8 cellular contexts compared by ENCODE assay signal in the genomic region with DNA sequence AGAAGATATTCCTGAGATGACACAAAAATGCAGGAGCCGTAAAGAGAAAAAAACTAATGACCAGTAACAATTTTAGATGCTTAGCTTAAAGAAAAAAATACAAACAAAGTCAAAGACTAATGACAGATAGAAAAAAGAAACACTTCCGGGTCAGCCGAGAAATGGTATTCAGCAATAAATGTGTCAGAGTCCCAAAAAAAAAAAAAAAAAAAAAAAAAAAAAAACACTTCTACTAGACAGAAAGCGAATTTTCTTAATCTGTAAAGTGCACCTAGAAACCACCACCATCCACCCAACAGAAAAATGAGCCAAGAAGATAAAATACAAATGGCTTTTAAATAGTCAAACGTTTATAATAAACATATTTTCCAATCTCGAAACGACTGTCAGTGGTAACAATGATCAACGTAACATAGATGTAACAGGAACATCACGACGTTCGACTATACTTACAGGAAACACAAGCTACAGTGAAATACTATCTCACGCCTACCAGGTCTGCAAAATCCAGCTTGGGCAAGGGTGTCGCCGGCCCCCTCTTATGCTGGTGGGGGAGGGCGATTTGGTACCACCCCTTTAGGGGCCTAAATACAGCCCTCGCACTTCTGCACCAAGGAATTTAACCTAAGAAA. TPM values are rescaled to one million over a fixed set of nuclear protein-coding genes. Genes with fewer than 3 reads are reported as not detected.
A peak's percentile ranks its signal among the peaks of the same experiment; 100 is the strongest.
DNase-seq lines count a peak whose midpoint lies in the region; ATAC-seq lines count a peak whose summit lies in the region.

No MANE protein-coding gene starts in this region.

- H3K27me3 ChIP-seq in HUES6 (ENCODE audit: control insufficient read depth, insufficient read depth, low read length) (no peaks in the 10 kb centered on the region), subcutaneous abdominal adipose tissue (ENCODE audit: control insufficient read depth in 5 of 5, insufficient read depth in 4 of 5, low read length in 5 of 5) (no peaks in the 10 kb centered on the region)

- H3K36me3 ChIP-seq in HUES6 (ENCODE audit: control insufficient read depth, insufficient read depth, low read length) (peaks cover 3% of the 10 kb centered on the region), subcutaneous abdominal adipose tissue (ENCODE audit: control insufficient read depth in 5 of 5, insufficient read depth in 5 of 5, low read length in 5 of 5) (peaks cover 0 to 18% (median 5%) of the 10 kb centered on the region in 5 donors)

- intact Hi-C loops in sciatic nerve (cut with DNase I): no loop called here

- DNase-seq in AML-193 (lab: John Stamatoyannopoulos, UW) (peak; percentile 31 to 43), ureter (ENCODE audit: low spot score) (no peak), sciatic nerve (ENCODE audit: low spot score) (no peak)
- DNase-seq in activated naive CD4-positive, alpha-beta T cell treated with anti-CD3 and anti-CD28 coated beads, Interleukin-2, amount 50 U/mL, for 72 hours (ENCODE audit: low spot score in 2 of 2): no peak
- DNase-seq in activated CD4-positive, alpha-beta T cell treated with anti-CD3 and anti-CD28 coated beads for 4 hours: no peak

- H3K9ac ChIP-seq in HUES6 (ENCODE audit: low read length): no peak overlapping the region
- peak overlapping the region in 3 of 5 donors; percentile 88 to 94 (median 93) for H3K9ac ChIP-seq in subcutaneous abdominal adipose tissue (ENCODE audit: low read length in 5 of 5)

- 0 out of 2 replicates have a peak, but pooled peaks cover 2% of the 10 kb centered on the region for H3K4me1 ChIP-seq in HUES6 (ENCODE audit: control insufficient read depth, insufficient read depth, low read length)
- H3K4me1 ChIP-seq in subcutaneous abdominal adipose tissue (ENCODE audit: control insufficient read depth in 5 of 5, insufficient read depth in 5 of 5, low read length in 5 of 5): peaks cover 7 to 45% (median 42%) of the 10 kb centered on the region in 5 donors

- H3K36me3 Mint-ChIP-seq in activated naive CD4-positive, alpha-beta T cell treated with anti-CD3 and anti-CD28 coated beads, Interleukin-2, amount 50 U/mL, for 72 hours: peaks cover 19 to 20% of the 10 kb centered on the region in 2 donors

- H3K9me3 Mint-ChIP-seq in activated naive CD4-positive, alpha-beta T cell treated with anti-CD3 and anti-CD28 coated beads, Interleukin-2, amount 50 U/mL, for 72 hours: no peaks in the 10 kb centered on the region

- H3K4me3 ChIP-seq in HUES6 (ENCODE audit: low read depth, low read length) (peak overlapping the region; percentile 91), iPS-18c (ENCODE audit: insufficient read depth, low read depth, low read length) (peak overlapping the region; percentile 98), subcutaneous abdominal adipose tissue (ENCODE audit: low read depth in 1 of 5, low read length in 5 of 5) (peak overlapping the region; percentile 77 to 96 (median 90))

- H3K9me3 ChIP-seq in HUES6 (ENCODE audit: control insufficient read depth, insufficient read depth, low read depth, low read length) (no peaks in the 10 kb centered on the region), iPS-18c (ENCODE audit: control insufficient read depth, insufficient read depth, low read length) (no peaks in the 10 kb centered on the region), subcutaneous abdominal adipose tissue (ENCODE audit: control insufficient read depth in 5 of 5, low read length in 5 of 5) (no peaks in the 10 kb centered on the region)

- ATAC-seq in activated naive CD4-positive, alpha-beta T cell treated with anti-CD3 and anti-CD28 coated beads, Interleukin-2, amount 50 U/mL, for 72 hours: peak; percentile 27 to 42
- no peak for ATAC-seq in sciatic nerve

- peak overlapping the region; percentile 95 to 97 for H3K27ac Mint-ChIP-seq in activated naive CD4-positive, alpha-beta T cell treated with anti-CD3 and anti-CD28 coated beads, Interleukin-2, amount 50 U/mL, for 72 hours

- H3K27ac ChIP-seq in HUES6 (ENCODE audit: low read depth, low read length) (no peak overlapping the region), subcutaneous abdominal adipose tissue (ENCODE audit: low read depth, low read length) (peak overlapping the region; percentile 86)

RNA-seq across cellular contexts. Expression of gene ABHD17A, which starts 10.6 kb away (rescaled TPM):
- 100 to 1,000 TPM; 109 to 110 TPM for total RNA-seq in activated naive CD4-positive, alpha-beta T cell treated with anti-CD3 and anti-CD28 coated beads, Interleukin-2, amount 50 U/mL, for 72 hours
- total RNA-seq in ureter (58.1 TPM), sciatic nerve (78.9 TPM)

RNA-seq across cellular contexts. Expression of gene KLF16, which starts 11.3 kb away (rescaled TPM):
- total RNA-seq in activated naive CD4-positive, alpha-beta T cell treated with anti-CD3 and anti-CD28 coated beads, Interleukin-2, amount 50 U/mL, for 72 hours: 10 to 100 TPM; 20.5 to 22.6 TPM
- total RNA-seq in ureter (14.8 TPM), sciatic nerve (20.2 TPM)

RNA-seq across cellular contexts. Expression of gene REXO1, which starts 26.4 kb away (rescaled TPM):
- 10 to 100 TPM; 35.5 to 44.5 TPM for total RNA-seq in activated naive CD4-positive, alpha-beta T cell treated with anti-CD3 and anti-CD28 coated beads, Interleukin-2, amount 50 U/mL, for 72 hours
- total RNA-seq in ureter (39.3 TPM), sciatic nerve (34.2 TPM)

RNA-seq across cellular contexts. Expression of gene ADAT3, which starts 30.5 kb away (rescaled TPM):
- total RNA-seq in activated naive CD4-positive, alpha-beta T cell treated with anti-CD3 and anti-CD28 coated beads, Interleukin-2, amount 50 U/mL, for 72 hours: 1 to 10 TPM; 8.5 to 10.0 TPM
- 4.1 TPM for total RNA-seq in ureter
- total RNA-seq in sciatic nerve: 4.3 TPM

RNA-seq across cellular contexts. Expression of gene SCAMP4, which starts 30.5 kb away (rescaled TPM):
- total RNA-seq in activated naive CD4-positive, alpha-beta T cell treated with anti-CD3 and anti-CD28 coated beads, Interleukin-2, amount 50 U/mL, for 72 hours: 10 to 100 TPM; 22.4 to 28.2 TPM
- total RNA-seq in ureter (82.3 TPM), sciatic nerve (53.5 TPM)

Comparison
In these comparisons a context has a peak if more than half of its experiments do, and no peak if none do; other contexts are left out.
1. DNase-seq: peak in AML-193 (2 of 2); none in activated naive CD4-positive, alpha-beta T cell treated with anti-CD3 and anti-CD28 coated beads, Interleukin-2, amount 50 U/mL, for 72 hours (0 of 2), ureter (single experiment), sciatic nerve (single experiment) and activated CD4-positive, alpha-beta T cell treated with anti-CD3 and anti-CD28 coated beads for 4 hours (0 of 2).
2. Peak in every context shown above with its lines, with median percentiles within 50 percentile points of each other: H3K4me3 ChIP-seq.